ENCODE assay signal across 8 cellular contexts in genomic region chr7:102415685-102416225, GRCh38. TPM values are rescaled to one million over a fixed set of nuclear protein-coding genes. Genes with fewer than 3 reads are reported as not detected.
DNase-seq lines count a peak whose midpoint lies in the region; ATAC-seq, FAIRE-seq and TF ChIP-seq lines count a peak whose summit lies in the region.

No MANE protein-coding gene starts in this region.

- DNase-seq in T-cell (peak in 33 of 34 experiments; percentile 40 to 70 (median 56)), K562 (ENCODE audit: extremely low read depth in 1 of 4, low spot score in 3 of 4) (peak in 1 of 4 experiments; percentile 12), NCI-H1930 (lab: John Stamatoyannopoulos, UW) (no peak), SJCRH30 (no peak), HCEC 1CT (no peak)
- DNase-seq in stimulated activated CD8-positive, alpha-beta memory T cell treated with anti-CD3 and anti-CD28 coated beads, Interleukin-15, amount 100 ng/mL, for 4 hours (ENCODE audit: low read depth in 2 of 2): peak; percentile 44 to 48

- no TSS peak for BruUV-seq in K562 (replicated peaks; lab: Mats Ljungman, UMichigan)

- H3K4me3 Mint-ChIP-seq in T-cell: peak overlapping the region; percentile 71 to 77 (median 74)

- no peak for TF ChIP-seq CTCF in K562 (IDR thresholded peaks at IDR 0.05 in 2 of 3, conservative IDR thresholded peaks at IDR 0.05 in 1 of 3; ENCODE audit: insufficient read depth in 2 of 3, low read depth in 1 of 3, low read length in 3 of 3)

- WGBS in K562 (ENCODE audit: insufficient coverage, low coverage, missing lambda C conversion rate): 86% methylated on average over 12 of the region's 12 CpGs

- H3K4me3 ChIP-seq in K562: no peak overlapping the region
- H3K4me3 ChIP-seq in SJCRH30: no peak overlapping the region

- intact Hi-C loops in K562 (cut with micrococcal nuclease): no loop called here

- ATAC-seq in GM19324 (IDR thresholded peaks at IDR 0.05; ENCODE audit: low FRiP score, unreplicated experiment) (peak; percentile 46), T-cell (replicated peaks in 1 of 4) (peak; percentile 68 to 85 (median 80)), K562 (no peak), HG03354 (IDR thresholded peaks at IDR 0.05; ENCODE audit: poor library complexity, severe bottlenecking, unreplicated experiment) (no peak)

- no peak for FAIRE-seq in K562 (lab: Jason Lieb, UNC)

- H3K27ac ChIP-seq in K562 (ENCODE audit: extremely low read depth, low read depth, low read length) (no peak overlapping the region), SJCRH30 (no peak overlapping the region)

- TF ChIP-seq POLR2A in K562 (conservative IDR thresholded peaks at IDR 0.05): no peak

- no peaks in the 10 kb centered on the region for H3K9me1 ChIP-seq in K562 (ENCODE audit: control insufficient read depth, insufficient read depth, low read length)

- H3K9me3 ChIP-seq in K562 (replicated peaks; ENCODE audit: control insufficient read depth, insufficient read depth, low read depth, low read length) (no peaks in the 10 kb centered on the region), SJCRH30 (replicated peaks) (no peaks in the 10 kb centered on the region)

- in situ Hi-C loops in K562 (cut with MboI): no loop called here

- H3K9me3 Mint-ChIP-seq in T-cell: no peaks in the 10 kb centered on the region

- H4K20me1 ChIP-seq in K562 (replicated peaks; ENCODE audit: control insufficient read depth, insufficient read depth, low read length): peaks cover 9% of the 10 kb centered on the region

- no peak for TF ChIP-seq RAD21 in K562 (CRISPR knock-in tag; conservative IDR thresholded peaks at IDR 0.05 in 1 of 2, IDR thresholded peaks at IDR 0.05 in 1 of 2)

- H3K36me3 Mint-ChIP-seq in T-cell: peaks cover 29% of the 10 kb centered on the region

- H3K27me3 ChIP-seq in K562 (ENCODE audit: control insufficient read depth in 2 of 2, insufficient read depth in 2 of 2, low read length in 2 of 2) (no peaks in the 10 kb centered on the region), SJCRH30 (no peaks in the 10 kb centered on the region)

- peaks cover 59 to 73% (median 65%) of the 10 kb centered on the region in 3 donors for H3K4me1 Mint-ChIP-seq in T-cell

- peaks cover 15 to 21% of the 10 kb centered on the region in 2 experiments for H3K4me1 ChIP-seq in K562 (replicated peaks in 1 of 2; ENCODE audit: control insufficient read depth in 2 of 2, insufficient read depth in 2 of 2, low read length in 2 of 2)
- H3K4me1 ChIP-seq in SJCRH30: no peaks in the 10 kb centered on the region

- H3K79me2 ChIP-seq in K562 (ENCODE audit: control insufficient read depth, insufficient read depth, low read length): peaks cover 13% of the 10 kb centered on the region

- peak overlapping the region in 1 of 2 experiments; percentile 45; a peak in 2 of 4 replicates for H3K9ac ChIP-seq in K562 (ENCODE audit: insufficient read depth in 1 of 2, low read depth in 2 of 2, low read length in 2 of 2)

- CTCF ChIA-PET in T-cell (lab: Charles Lee) (interaction anchor here (0.6 to 2.2 kb wide), 6 partner anchors 10 to 51 kb away, joined by 3 to 19 read pairs (median 6); no protein-coding TSS in a partner anchor), K562 (lab: Yijun Ruan, JAX; ENCODE audit: low intra/inter-chr PET ratio) (interaction anchor here (0.7 kb wide), 1 partner anchor 19 kb away, joined by 3 read pairs; no protein-coding TSS in a partner anchor)

- TF ChIP-seq EP300 in K562 (IDR thresholded peaks at IDR 0.05; ENCODE audit: low read length): no peak

- no peaks in the 10 kb centered on the region for H3K27me3 Mint-ChIP-seq in T-cell

- peaks cover 83% of the 10 kb centered on the region for H3K36me3 ChIP-seq in K562 (ENCODE audit: control insufficient read depth, insufficient read depth, low read length)
- peaks cover 52% of the 10 kb centered on the region for H3K36me3 ChIP-seq in SJCRH30

- POLR2A ChIA-PET in T-cell (lab: Charles Lee) (interaction anchor here (0.9 to 2.0 kb wide), 4 partner anchors 10 to 23 kb away, joined by 3 to 7 read pairs (median 4); no protein-coding TSS in a partner anchor), K562 (lab: Yijun Ruan, JAX) (interaction anchor here (0.8 kb wide), 1 partner anchor 33 kb away, joined by 3 read pairs; no protein-coding TSS in a partner anchor)

- no peak overlapping the region for H2AFZ ChIP-seq in K562 (ENCODE audit: low read depth, low read length)

- no peak overlapping the region for H3K4me2 ChIP-seq in K562 (ENCODE audit: insufficient read depth, low read length)

- peak overlapping the region; percentile 99 to 100 for H3K27ac Mint-ChIP-seq in T-cell

RNA-seq across cellular contexts. Expression of gene ORAI2, which starts 17.6 kb away (rescaled TPM):
- total RNA-seq in T-cell (10 to 100 TPM; 23.0 to 47.5 (median 37.8) TPM), K562 (2014; rRNA removed) (18.3 and 23.1 TPM in 2 replicates), K562 (2014; rRNA removed; fragmentation: Illumina TruSeq; extraction: Trizol) (4.0 and 4.1 TPM in 2 replicates), K562 (2015; rRNA removed; fragmentation: Illumina TruSeq; extraction: Trizol) (9.0 and 9.2 TPM in 2 replicates), K562 (2021) (23.5 and 27.7 TPM in 2 replicates)
- total RNA-seq in K562 (2011; cell fraction: chromatin; rRNA removed; ENCODE audit: low replicate concordance): 18.4 and 52.2 TPM in 2 replicates
- 30.3 and 37.7 TPM in 2 replicates for total RNA-seq in K562 (2011; cell fraction: nucleolus; rRNA removed)
- total RNA-seq in K562 (2011; cell fraction: nucleoplasm; rRNA removed): 25.7 and 31.2 TPM in 2 replicates
- polyA plus RNA-seq in K562 (2011; rRNA removed) (14.3 and 16.0 TPM in 2 replicates), K562 (2014; fragmentation: Illumina TruSeq; extraction: Trizol) (7.7 and 18.6 TPM in 2 replicates), K562 (2014; fragmentation: Nextera tagmentation; extraction: Ambion mirVana) (1 to 10 TPM; 1.1 to 2.0 TPM), K562 (2014; rRNA removed) (16.7 and 18.9 TPM in 2 replicates)
- polyA plus RNA-seq in K562 (2011; cell fraction: cytosol; rRNA removed): 32.8 and 91.3 TPM in 2 replicates
- 5.5 and 11.5 TPM in 2 replicates for polyA plus RNA-seq in K562 (2011; cell fraction: nucleus; rRNA removed)
- 34.3 and 36.5 TPM in 2 replicates for polyA plus RNA-seq in K562 (2012)
- polyA minus RNA-seq in K562 (2011; rRNA and poly(A)+ RNA removed): 11.4 and 21.4 TPM in 2 replicates
- 35.3 and 38.1 TPM in 2 replicates for polyA minus RNA-seq in K562 (2011; cell fraction: cytosol; rRNA and poly(A)+ RNA removed)
- polyA minus RNA-seq in K562 (2011; cell fraction: nucleus; rRNA and poly(A)+ RNA removed): 4.0 and 4.6 TPM in 2 replicates
- total RNA-seq in SJCRH30 (2014; rRNA removed; shearing (Covaris generic)): 24.6 and 25.6 TPM in 2 replicates

RNA-seq across cellular contexts. Expression of gene PRKRIP1, which starts 19.6 kb away (rescaled TPM):
- total RNA-seq in T-cell: 10 to 100 TPM; 37.1 to 56.2 (median 48.3) TPM
- total RNA-seq in K562 (2011; cell fraction: chromatin; rRNA removed; ENCODE audit: low replicate concordance): 41.9 and 63.9 TPM in 2 replicates
- total RNA-seq in K562 (2011; cell fraction: nucleolus; rRNA removed): 59.3 and 69.9 TPM in 2 replicates
- total RNA-seq in K562 (2011; cell fraction: nucleoplasm; rRNA removed): 40.8 and 43.3 TPM in 2 replicates
- total RNA-seq in K562 (2014; rRNA removed): 40.0 and 44.6 TPM in 2 replicates
- 14.8 and 15.9 TPM in 2 replicates for total RNA-seq in K562 (2014; rRNA removed; fragmentation: Illumina TruSeq; extraction: Trizol)
- 25.3 and 27.3 TPM in 2 replicates for total RNA-seq in K562 (2015; rRNA removed; fragmentation: Illumina TruSeq; extraction: Trizol)
- 25.2 and 33.9 TPM in 2 replicates for total RNA-seq in K562 (2021)
- 17.2 and 18.1 TPM in 2 replicates for polyA plus RNA-seq in K562 (2011; rRNA removed)
- polyA plus RNA-seq in K562 (2011; cell fraction: cytosol; rRNA removed): 15.5 and 21.3 TPM in 2 replicates
- 62.2 and 104 TPM in 2 replicates for polyA plus RNA-seq in K562 (2011; cell fraction: nucleus; rRNA removed)
- polyA plus RNA-seq in K562 (2012): 24.5 and 27.3 TPM in 2 replicates
- 19.3 and 19.8 TPM in 2 replicates for polyA plus RNA-seq in K562 (2014; fragmentation: Illumina TruSeq; extraction: Trizol)
- 10 to 100 TPM; 14.9 to 19.6 TPM for polyA plus RNA-seq in K562 (2014; fragmentation: Nextera tagmentation; extraction: Ambion mirVana)
- polyA plus RNA-seq in K562 (2014; rRNA removed): 48.6 and 52.1 TPM in 2 replicates
- 5.6 and 5.9 TPM in 2 replicates for polyA minus RNA-seq in K562 (2011; rRNA and poly(A)+ RNA removed)
- 8.3 and 9.5 TPM in 2 replicates for polyA minus RNA-seq in K562 (2011; cell fraction: cytosol; rRNA and poly(A)+ RNA removed)
- 15.4 and 20.5 TPM in 2 replicates for polyA minus RNA-seq in K562 (2011; cell fraction: nucleus; rRNA and poly(A)+ RNA removed)
- 20.0 and 24.4 TPM in 2 replicates for total RNA-seq in SJCRH30 (2014; rRNA removed; shearing (Covaris generic))

RNA-seq across cellular contexts. Expression of gene ALKBH4, which starts 48.9 kb away (rescaled TPM):
- total RNA-seq in T-cell (10 to 100 TPM in 3 of 5 donors, 1 to 10 TPM in 2; 5.6 to 13.5 (median 12.2) TPM), K562 (2014; rRNA removed) (21.4 and 41.5 TPM in 2 replicates), K562 (2014; rRNA removed; fragmentation: Illumina TruSeq; extraction: Trizol) (5.7 and 7.2 TPM in 2 replicates), K562 (2015; rRNA removed; fragmentation: Illumina TruSeq; extraction: Trizol) (13.5 and 15.2 TPM in 2 replicates), K562 (2021) (18.5 and 19.6 TPM in 2 replicates)
- total RNA-seq in K562 (2011; cell fraction: chromatin; rRNA removed; ENCODE audit: low replicate concordance): 4.3 and 16.0 TPM in 2 replicates
- total RNA-seq in K562 (2011; cell fraction: nucleolus; rRNA removed): 9.1 and 10.8 TPM in 2 replicates
- total RNA-seq in K562 (2011; cell fraction: nucleoplasm; rRNA removed): 6.9 and 7.2 TPM in 2 replicates
- polyA plus RNA-seq in K562 (2011; rRNA removed) (4.6 and 4.7 TPM in 2 replicates), K562 (2014; fragmentation: Illumina TruSeq; extraction: Trizol) (7.1 and 10.0 TPM in 2 replicates), K562 (2014; fragmentation: Nextera tagmentation; extraction: Ambion mirVana) (10 to 100 TPM in 1 of 2 experiments, 1 to 10 TPM in 1; 6.7 to 11.8 TPM), K562 (2014; rRNA removed) (13.8 and 18.1 TPM in 2 replicates)
- 6.4 and 21.6 TPM in 2 replicates for polyA plus RNA-seq in K562 (2011; cell fraction: cytosol; rRNA removed)
- 3.5 and 6.3 TPM in 2 replicates for polyA plus RNA-seq in K562 (2011; cell fraction: nucleus; rRNA removed)
- 10.7 and 13.3 TPM in 2 replicates for polyA plus RNA-seq in K562 (2012)
- 1.5 and 2.0 TPM in 2 replicates for polyA minus RNA-seq in K562 (2011; rRNA and poly(A)+ RNA removed)
- 3.6 and 6.6 TPM in 2 replicates for polyA minus RNA-seq in K562 (2011; cell fraction: cytosol; rRNA and poly(A)+ RNA removed)
- polyA minus RNA-seq in K562 (2011; cell fraction: nucleus; rRNA and poly(A)+ RNA removed): 3.4 and 3.9 TPM in 2 replicates
- total RNA-seq in SJCRH30 (2014; rRNA removed; shearing (Covaris generic)): 16.2 and 21.1 TPM in 2 replicates

RNA-seq across cellular contexts. Expression of gene LRWD1, which starts 49.0 kb away (rescaled TPM):
- total RNA-seq in T-cell: 10 to 100 TPM; 14.0 to 29.0 (median 23.9) TPM
- 20.9 and 70.7 TPM in 2 replicates for total RNA-seq in K562 (2011; cell fraction: chromatin; rRNA removed; ENCODE audit: low replicate concordance)
- total RNA-seq in K562 (2011; cell fraction: nucleolus; rRNA removed): 74.0 and 78.4 TPM in 2 replicates
- 23.7 and 31.9 TPM in 2 replicates for total RNA-seq in K562 (2011; cell fraction: nucleoplasm; rRNA removed)
- 51.2 and 62.4 TPM in 2 replicates for total RNA-seq in K562 (2014; rRNA removed)
- 14.1 and 21.3 TPM in 2 replicates for total RNA-seq in K562 (2014; rRNA removed; fragmentation: Illumina TruSeq; extraction: Trizol)
- 38.3 and 38.5 TPM in 2 replicates for total RNA-seq in K562 (2015; rRNA removed; fragmentation: Illumina TruSeq; extraction: Trizol)
- 64.7 and 66.0 TPM in 2 replicates for total RNA-seq in K562 (2021)
- polyA plus RNA-seq in K562 (2011; rRNA removed): 25.8 and 28.5 TPM in 2 replicates
- 21.8 and 77.0 TPM in 2 replicates for polyA plus RNA-seq in K562 (2011; cell fraction: cytosol; rRNA removed)
- 35.4 and 76.1 TPM in 2 replicates for polyA plus RNA-seq in K562 (2011; cell fraction: nucleus; rRNA removed)
- polyA plus RNA-seq in K562 (2012): 42.1 and 48.6 TPM in 2 replicates
- 33.2 and 52.4 TPM in 2 replicates for polyA plus RNA-seq in K562 (2014; fragmentation: Illumina TruSeq; extraction: Trizol)
- under 1 TPM; 0.61 to 0.78 TPM for polyA plus RNA-seq in K562 (2014; fragmentation: Nextera tagmentation; extraction: Ambion mirVana)
- polyA plus RNA-seq in K562 (2014; rRNA removed): 64.8 and 65.7 TPM in 2 replicates
- 11.1 and 23.2 TPM in 2 replicates for polyA minus RNA-seq in K562 (2011; rRNA and poly(A)+ RNA removed)
- polyA minus RNA-seq in K562 (2011; cell fraction: cytosol; rRNA and poly(A)+ RNA removed): 28.3 and 46.6 TPM in 2 replicates
- polyA minus RNA-seq in K562 (2011; cell fraction: nucleus; rRNA and poly(A)+ RNA removed): 19.7 and 29.1 TPM in 2 replicates
- 26.1 and 27.8 TPM in 2 replicates for total RNA-seq in SJCRH30 (2014; rRNA removed; shearing (Covaris generic))

RNA-seq across cellular contexts. Expression of gene SPDYE6, which starts 59.5 kb away (rescaled TPM):
- total RNA-seq in T-cell (not detected), K562 (2014; rRNA removed) (not detected in 2 replicates), K562 (2014; rRNA removed; fragmentation: Illumina TruSeq; extraction: Trizol) (not detected in 2 replicates), K562 (2015; rRNA removed; fragmentation: Illumina TruSeq; extraction: Trizol) (not detected in 2 replicates), K562 (2021) (not detected in 2 replicates)
- total RNA-seq in K562 (2011; cell fraction: chromatin; rRNA removed; ENCODE audit: low replicate concordance): 0.23 and 0.65 TPM in 2 replicates
- not detected in 2 replicates for total RNA-seq in K562 (2011; cell fraction: nucleolus; rRNA removed)
- 0.38 TPM in 1 of 2 replicates, not detected in the other for total RNA-seq in K562 (2011; cell fraction: nucleoplasm; rRNA removed)
- polyA plus RNA-seq in K562 (2011; rRNA removed) (not detected in 2 replicates), K562 (2014; fragmentation: Illumina TruSeq; extraction: Trizol) (not detected in 2 replicates), K562 (2014; fragmentation: Nextera tagmentation; extraction: Ambion mirVana) (under 1 TPM; 0.24 to 0.35 TPM), K562 (2014; rRNA removed) (not detected in 2 replicates)
- not detected in 2 replicates for polyA plus RNA-seq in K562 (2011; cell fraction: cytosol; rRNA removed)
- polyA plus RNA-seq in K562 (2011; cell fraction: nucleus; rRNA removed): not detected in 2 replicates
- 2.1 and 2.9 TPM in 2 replicates for polyA plus RNA-seq in K562 (2012)
- polyA minus RNA-seq in K562 (2011; rRNA and poly(A)+ RNA removed): not detected in 2 replicates
- polyA minus RNA-seq in K562 (2011; cell fraction: cytosol; rRNA and poly(A)+ RNA removed): not detected in 2 replicates
- not detected in 2 replicates for polyA minus RNA-seq in K562 (2011; cell fraction: nucleus; rRNA and poly(A)+ RNA removed)
- not detected in 2 replicates for total RNA-seq in SJCRH30 (2014; rRNA removed; shearing (Covaris generic))

Comparison
In these comparisons a context has a peak if more than half of its experiments do, and no peak if none do; other contexts are left out.
1. ATAC-seq: peak in GM19324 (single experiment) and T-cell (4 of 4); none in K562 (single experiment) and HG03354 (single experiment).
2. DNase-seq: peak in T-cell (33 of 34) and stimulated activated CD8-positive, alpha-beta memory T cell treated with anti-CD3 and anti-CD28 coated beads, Interleukin-15, amount 100 ng/mL, for 4 hours (2 of 2); none in NCI-H1930 (0 of 2), SJCRH30 (0 of 2) and HCEC 1CT (single experiment).